Comparison of ENCODE assay signal across 27 cellular contexts in the genomic region with DNA sequence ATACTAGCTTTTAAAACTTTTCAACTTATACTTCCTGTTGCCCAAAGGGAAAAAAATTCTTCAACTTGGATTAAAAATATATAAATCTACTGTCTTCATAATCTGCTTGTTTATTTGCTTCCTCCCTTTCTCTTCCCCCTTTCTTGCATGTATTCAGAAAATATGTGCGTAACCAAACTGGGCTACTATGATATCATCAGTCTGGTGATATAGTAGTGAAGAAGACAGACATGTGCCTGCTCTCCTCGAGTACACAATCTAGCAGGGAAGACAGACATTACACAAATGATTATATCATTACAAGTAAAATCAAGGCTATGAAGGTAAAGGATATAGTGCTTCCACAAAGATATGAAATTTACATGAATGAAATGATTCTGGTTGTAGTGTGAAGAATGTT. TPM values are rescaled to one million over a fixed set of nuclear protein-coding genes. Genes with fewer than 3 reads are reported as not detected.
A peak's percentile ranks its signal among the peaks of the same experiment; 100 is the strongest.
DNase-seq lines count a peak whose midpoint lies in the region; ATAC-seq, FAIRE-seq and TF ChIP-seq lines count a peak whose summit lies in the region.
"Had no signal": no experiment of that assay in that cellular context is flagged by ENCODE, and none has a peak within 500 bp of the region (broad histone marks: within the 10 kb centered on the region; RNA-seq: fewer than 3 reads in every experiment).

No MANE protein-coding gene starts in this region.

- no peaks in the 10 kb centered on the region for H3K9me3 ChIP-seq in mesenchymal stem cell (ENCODE audit: control insufficient read depth, low read length)
- H3K9me3 ChIP-seq: A549, gastrocnemius medialis, pancreas, SJCRH30, suprapubic skin had no signal

- no peak overlapping the region for H3K18ac ChIP-seq in mesenchymal stem cell (ENCODE audit: low read depth in 1 of 2, low read length in 2 of 2)

- peaks cover 3% of the 10 kb centered on the region for H3K4me1 Mint-ChIP-seq in activated T-cell treated with anti-CD3 and anti-CD28 coated beads, Interleukin-2, amount 50 U/mL, for 24 hours (ENCODE audit: low read depth)
- H3K4me1 Mint-ChIP-seq in activated T-cell treated with anti-CD3 and anti-CD28 coated beads, Interleukin-2, amount 50 U/mL, for 4 hours (ENCODE audit: low read depth): peaks cover 5% of the 10 kb centered on the region
- H3K4me1 Mint-ChIP-seq in osteocyte (ENCODE audit: unreplicated experiment): no peaks in the 10 kb centered on the region
- H3K4me1 Mint-ChIP-seq: activated CD8-positive, alpha-beta memory T cell treated with anti-CD3 and anti-CD28 coated beads, Interleukin-2, amount 10 ng/mL, durations not matched to agents 7 days and 5 days had no signal

- H3K9me3 Mint-ChIP-seq in activated T-cell treated with anti-CD3 and anti-CD28 coated beads, Interleukin-2, amount 50 U/mL, for 24 hours: no peaks in the 10 kb centered on the region
- H3K9me3 Mint-ChIP-seq in activated T-cell treated with anti-CD3 and anti-CD28 coated beads, Interleukin-2, amount 50 U/mL, for 4 hours: no peaks in the 10 kb centered on the region
- no peaks in the 10 kb centered on the region for H3K9me3 Mint-ChIP-seq in osteocyte (ENCODE audit: unreplicated experiment)
- H3K9me3 Mint-ChIP-seq: activated B cell treated with CpG ODN at 0.5 μM for 24 hours; naive thymus-derived CD8-positive, alpha-beta T cell had no signal

- no peak overlapping the region for H2BK12ac ChIP-seq in mesenchymal stem cell (ENCODE audit: low read length in 2 of 2)

- H4K91ac ChIP-seq in mesenchymal stem cell (ENCODE audit: low read length): no peak overlapping the region

- H3K4me3 ChIP-seq in mesenchymal stem cell (ENCODE audit: insufficient read depth in 1 of 2, low read depth in 1 of 2, low read length in 2 of 2): no peak overlapping the region
- H3K4me3 ChIP-seq: A549, gastrocnemius medialis, pancreas, SJCRH30, suprapubic skin had no signal

- H3K4me2 ChIP-seq in mesenchymal stem cell (ENCODE audit: low read length, poor library complexity, severe bottlenecking): no peak overlapping the region
- H3K4me2 ChIP-seq: A549 had no signal

- H4K8ac ChIP-seq in mesenchymal stem cell (ENCODE audit: low read length): no peak overlapping the region

- H3K9ac ChIP-seq in mesenchymal stem cell (ENCODE audit: low read length): no peak overlapping the region

- H3K27me3 ChIP-seq in mesenchymal stem cell (ENCODE audit: control insufficient read depth in 1 of 2, insufficient read depth in 1 of 2, low read length in 2 of 2): no peaks in the 10 kb centered on the region
- H3K27me3 ChIP-seq: gastrocnemius medialis, pancreas, SJCRH30, suprapubic skin had no signal

- DNase-seq in activated T-cell treated with anti-CD3 and anti-CD28 coated beads, Interleukin-2, amount 50 U/mL, for 24 hours: no peak
- no peak for DNase-seq in activated T-cell treated with anti-CD3 and anti-CD28 coated beads, Interleukin-2, amount 50 U/mL, for 4 hours
- DNase-seq in H54 (ENCODE audit: insufficient read length, low spot score): no peak
- peak; percentile 12 for DNase-seq in mesenchymal stem cell
- DNase-seq in NCI-H128 (lab: John Stamatoyannopoulos, UW; ENCODE audit: unreplicated experiment): no peak
- no peak for DNase-seq in NCI-H446 treated with DMSO at 0.1 percent for 48 hours (lab: John Stamatoyannopoulos, UW)
- DNase-seq in osteocyte (ENCODE audit: extremely low spot score, unreplicated experiment): no peak
- DNase-seq: activated B cell treated with CpG ODN at 0.5 μM for 24 hours; activated CD8-positive, alpha-beta memory T cell treated with anti-CD3 and anti-CD28 coated beads, Interleukin-2, amount 10 ng/mL, durations not matched to agents 7 days and 5 days; amygdala; DMS 273 treated with DMSO at 0.1 percent for 48 hours; erythroblast; gastrocnemius medialis; GDM1; H7; naive thymus-derived CD8-positive, alpha-beta T cell; NCI-H146; NCI-H2171 treated with DMSO at 0.1 percent for 48 hours; NCI-H82; pancreas; SJCRH30; T-helper 2 cell had no signal

- H2BK15ac ChIP-seq in mesenchymal stem cell (ENCODE audit: low read depth, poor library complexity, severe bottlenecking): no peak overlapping the region

- H3K79me1 ChIP-seq in mesenchymal stem cell (replicated peaks; ENCODE audit: low read length, poor library complexity, severe bottlenecking): peaks cover 13% of the 10 kb centered on the region

- H2BK5ac ChIP-seq in mesenchymal stem cell (ENCODE audit: low read depth, low read length, poor library complexity, severe bottlenecking): no peak overlapping the region

- no peaks in the 10 kb centered on the region for H3K4me1 ChIP-seq in mesenchymal stem cell (ENCODE audit: control insufficient read depth, insufficient read depth, low read depth, low read length)
- H3K4me1 ChIP-seq: A549, gastrocnemius medialis, pancreas, suprapubic skin had no signal

- no peak overlapping the region for H2BK120ac ChIP-seq in mesenchymal stem cell (ENCODE audit: low read depth, low read length)

- no peaks in the 10 kb centered on the region for H3K27me3 Mint-ChIP-seq in activated T-cell treated with anti-CD3 and anti-CD28 coated beads, Interleukin-2, amount 50 U/mL, for 24 hours
- H3K27me3 Mint-ChIP-seq in activated T-cell treated with anti-CD3 and anti-CD28 coated beads, Interleukin-2, amount 50 U/mL, for 4 hours (ENCODE audit: low read depth): no peaks in the 10 kb centered on the region
- no peaks in the 10 kb centered on the region for H3K27me3 Mint-ChIP-seq in osteocyte (ENCODE audit: unreplicated experiment)
- H3K27me3 Mint-ChIP-seq: activated B cell treated with CpG ODN at 0.5 μM for 24 hours; activated CD8-positive, alpha-beta memory T cell treated with anti-CD3 and anti-CD28 coated beads, Interleukin-2, amount 10 ng/mL, durations not matched to agents 7 days and 5 days; naive thymus-derived CD8-positive, alpha-beta T cell had no signal

- no peak overlapping the region for H3K14ac ChIP-seq in mesenchymal stem cell (ENCODE audit: low read length in 2 of 2)

- no peak overlapping the region for H3K23ac ChIP-seq in mesenchymal stem cell (ENCODE audit: low read length in 2 of 2)

- no peak overlapping the region for H3K4me3 Mint-ChIP-seq in activated T-cell treated with anti-CD3 and anti-CD28 coated beads, Interleukin-2, amount 50 U/mL, for 24 hours
- H3K4me3 Mint-ChIP-seq in activated T-cell treated with anti-CD3 and anti-CD28 coated beads, Interleukin-2, amount 50 U/mL, for 4 hours: no peak overlapping the region
- H3K4me3 Mint-ChIP-seq in osteocyte (ENCODE audit: unreplicated experiment): no peak overlapping the region
- H3K4me3 Mint-ChIP-seq: activated B cell treated with CpG ODN at 0.5 μM for 24 hours; activated CD8-positive, alpha-beta memory T cell treated with anti-CD3 and anti-CD28 coated beads, Interleukin-2, amount 10 ng/mL, durations not matched to agents 7 days and 5 days; naive thymus-derived CD8-positive, alpha-beta T cell had no signal

- H3K4ac ChIP-seq in mesenchymal stem cell (ENCODE audit: low read depth in 1 of 2, low read length in 2 of 2): no peak overlapping the region

- peaks cover 18 to 93% of the 10 kb centered on the region in 2 experiments for H3K36me3 ChIP-seq in mesenchymal stem cell (ENCODE audit: control insufficient read depth in 1 of 2, insufficient read depth in 2 of 2, low read depth in 1 of 2, low read length in 2 of 2)

- no CpG with 5 or more reads among the region's 2 CpGs for WGBS in mesenchymal stem cell

- H3K27ac Mint-ChIP-seq in activated T-cell treated with anti-CD3 and anti-CD28 coated beads, Interleukin-2, amount 50 U/mL, for 24 hours: peak overlapping the region; percentile 2
- no peak overlapping the region for H3K27ac Mint-ChIP-seq in osteocyte (ENCODE audit: unreplicated experiment)
- H3K27ac Mint-ChIP-seq: activated B cell treated with CpG ODN at 0.5 μM for 24 hours; activated CD8-positive, alpha-beta memory T cell treated with anti-CD3 and anti-CD28 coated beads, Interleukin-2, amount 10 ng/mL, durations not matched to agents 7 days and 5 days had no signal

- peak; percentile 50 for FAIRE-seq in H54 (lab: Jason Lieb, UNC)
- FAIRE-seq: A549, pancreas had no signal

- peaks cover 85% of the 10 kb centered on the region for H3K36me3 Mint-ChIP-seq in activated T-cell treated with anti-CD3 and anti-CD28 coated beads, Interleukin-2, amount 50 U/mL, for 24 hours (ENCODE audit: low read depth)
- H3K36me3 Mint-ChIP-seq in activated T-cell treated with anti-CD3 and anti-CD28 coated beads, Interleukin-2, amount 50 U/mL, for 4 hours (ENCODE audit: insufficient read depth): peaks cover 42% of the 10 kb centered on the region
- peaks cover 48% of the 10 kb centered on the region for H3K36me3 Mint-ChIP-seq in osteocyte (ENCODE audit: unreplicated experiment)

- H3K27ac ChIP-seq in mesenchymal stem cell (ENCODE audit: low read length, poor library complexity, severe bottlenecking): no peak overlapping the region
- H3K27ac ChIP-seq: A549, C4-2B, gastrocnemius medialis, pancreas, SJCRH30, suprapubic skin had no signal

- H2AK5ac ChIP-seq in mesenchymal stem cell (ENCODE audit: low read length, severe bottlenecking): no peak overlapping the region

- TF ChIP-seq POLR2A in H54 (IDR thresholded peaks at IDR 0.05; ENCODE audit: low read depth, low read length): no peak

- TF ChIP-seq CTCF in osteocyte (IDR thresholded peaks at IDR 0.05): no peak

- ATAC-seq in activated T-cell treated with anti-CD3 and anti-CD28 coated beads, Interleukin-2, amount 50 U/mL, for 4 hours: no peak
- peak; percentile 11 for ATAC-seq in HG03460 (IDR thresholded peaks at IDR 0.05; ENCODE audit: unreplicated experiment)
- ATAC-seq: A549; activated CD8-positive, alpha-beta memory T cell treated with anti-CD3 and anti-CD28 coated beads, Interleukin-2, amount 10 ng/mL, durations not matched to agents 7 days and 5 days; gastrocnemius medialis; naive thymus-derived CD8-positive, alpha-beta T cell; sciatic nerve had no signal

- H2AFZ ChIP-seq in mesenchymal stem cell (ENCODE audit: low read depth, low read length): no peak overlapping the region

RNA-seq across cellular contexts. Expression of a gene that starts 31.0 kb away (rescaled TPM):
- 10 to 100 TPM; 22.1 to 24.7 (median 23.7) TPM for total RNA-seq in activated T-cell treated with anti-CD3 and anti-CD28 coated beads, Interleukin-2, amount 50 U/mL, for 4 hours
- polyA plus RNA-seq in mesenchymal stem cell (2013, experiment 1 of 2): 19.3 TPM
- 20.0 TPM for polyA plus RNA-seq in mesenchymal stem cell (2013, experiment 2 of 2)
- 28.0 TPM in 2 replicates for total RNA-seq in osteocyte
